Comparison of ENCODE assay signal across 22 cellular contexts in genomic region chr6:4336778-4337442, GRCh38.
DNase-seq lines count a peak whose midpoint lies in the region; ATAC-seq and TF ChIP-seq lines count a peak whose summit lies in the region.
"Had no signal": no experiment of that assay in that cellular context is flagged by ENCODE, and none has a peak within 500 bp of the region (broad histone marks: within the 10 kb centered on the region; RNA-seq: fewer than 3 reads in every experiment).

No MANE protein-coding gene starts in this region.

- peak; percentile 84 for ATAC-seq in omental fat pad (ENCODE audit: low FRiP score)
- no peak for ATAC-seq in activated CD8-positive, alpha-beta memory T cell treated with anti-CD3 and anti-CD28 coated beads, Interleukin-2, amount 10 ng/mL, durations not matched to agents 7 days and 5 days
- ATAC-seq: gastrocnemius medialis had no signal

- no peak overlapping the region for H3K4me3 Mint-ChIP-seq in activated CD8-positive, alpha-beta memory T cell treated with anti-CD3 and anti-CD28 coated beads, Interleukin-2, amount 10 ng/mL, durations not matched to agents 7 days and 5 days
- H3K4me3 Mint-ChIP-seq: activated CD4-positive, alpha-beta memory T cell treated with anti-CD3 and anti-CD28 coated beads, Interleukin-2, amount 10 ng/mL, durations not matched to agents 7 days and 5 days; activated naive CD4-positive, alpha-beta T cell treated with anti-CD3 and anti-CD28 coated beads, Interleukin-2, amount 10 ng/mL, durations not matched to agents 7 days and 5 days; activated T-cell treated with anti-CD3 and anti-CD28 coated beads, Interleukin-2, amount 50 U/mL, for 24 hours; HFFc6; neural crest cell; T-helper 1 cell treated with Interleukin-12 subunit alpha and Interleukin-12 subunit beta and Interleukin-4 antibody, amounts not matched to agents 30 μg/mL and 1 μg/mL, for 36 hours had no signal

- peaks cover 14% of the 10 kb centered on the region for H3K27me3 Mint-ChIP-seq in activated CD8-positive, alpha-beta memory T cell treated with anti-CD3 and anti-CD28 coated beads, Interleukin-2, amount 10 ng/mL, durations not matched to agents 7 days and 5 days

- no peaks in the 10 kb centered on the region for H3K36me3 Mint-ChIP-seq in activated CD8-positive, alpha-beta memory T cell treated with anti-CD3 and anti-CD28 coated beads, Interleukin-2, amount 10 ng/mL, durations not matched to agents 7 days and 5 days
- H3K36me3 Mint-ChIP-seq: activated naive CD4-positive, alpha-beta T cell treated with anti-CD3 and anti-CD28 coated beads, Interleukin-2, amount 10 ng/mL, durations not matched to agents 7 days and 5 days had no signal

- TF ChIP-seq CTCF in fibroblast of pulmonary artery (IDR thresholded peaks at IDR 0.05; ENCODE audit: low read length, missing control alignments) = no peak
- TF ChIP-seq CTCF in omental fat pad (IDR thresholded peaks at IDR 0.05) = no peak

- peak; percentile 10 for DNase-seq in ACHN
- DNase-seq in M059J (ENCODE audit: low read depth) = peak; percentile 34
- DNase-seq in fibroblast of pulmonary artery (ENCODE audit: low read depth) = peak; percentile 85
- no peak for DNase-seq in omental fat pad (ENCODE audit: low spot score)
- DNase-seq in NOMO-1 treated with DMSO at 0.1 percent for 48 hours (lab: John Stamatoyannopoulos, UW; ENCODE audit: unreplicated experiment) = no peak
- DNase-seq in activated CD8-positive, alpha-beta memory T cell treated with anti-CD3 and anti-CD28 coated beads, Interleukin-2, amount 10 ng/mL, durations not matched to agents 7 days and 5 days = no peak
- no peak for DNase-seq in stimulated activated CD8-positive, alpha-beta memory T cell treated with anti-CD3 and anti-CD28 coated beads, Interleukin-4, amount 100 ng/mL, for 48 hours
- no peak for DNase-seq in SKM-1 (lab: John Stamatoyannopoulos, UW; ENCODE audit: unreplicated experiment)
- DNase-seq: activated CD4-positive, alpha-beta memory T cell treated with anti-CD3 and anti-CD28 coated beads, Interleukin-2, amount 10 ng/mL, durations not matched to agents 7 days and 5 days; activated naive CD4-positive, alpha-beta T cell treated with anti-CD3 and anti-CD28 coated beads, Interleukin-2, amount 10 ng/mL, durations not matched to agents 7 days and 5 days; activated T-cell treated with anti-CD3 and anti-CD28 coated beads, Interleukin-2, amount 50 U/mL, for 24 hours; C1 segment of cervical spinal cord; gastrocnemius medialis; HFFc6; midbrain; NCI-H1436; NCI-H2171; NCI-H69; SIG-M5 had no signal

- CTCF ChIA-PET in activated CD8-positive, alpha-beta memory T cell treated with anti-CD3 and anti-CD28 coated beads, Interleukin-2, amount 10 ng/mL, durations not matched to agents 7 days and 5 days (lab: Charles Lee) = no interaction called here

- in situ Hi-C loops in ACHN (cut with HindIII; ENCODE audit: low pct_ligation_motif_present, low pct_unique_long_range_greater_than_20kb, low sequenced_read_pairs) = no loop called here

- H3K27ac Mint-ChIP-seq in activated CD8-positive, alpha-beta memory T cell treated with anti-CD3 and anti-CD28 coated beads, Interleukin-2, amount 10 ng/mL, durations not matched to agents 7 days and 5 days = no peak overlapping the region
- H3K27ac Mint-ChIP-seq: activated CD4-positive, alpha-beta memory T cell treated with anti-CD3 and anti-CD28 coated beads, Interleukin-2, amount 10 ng/mL, durations not matched to agents 7 days and 5 days; activated naive CD4-positive, alpha-beta T cell treated with anti-CD3 and anti-CD28 coated beads, Interleukin-2, amount 10 ng/mL, durations not matched to agents 7 days and 5 days; activated T-cell treated with anti-CD3 and anti-CD28 coated beads, Interleukin-2, amount 50 U/mL, for 24 hours; HFFc6; T-helper 1 cell treated with Interleukin-12 subunit alpha and Interleukin-12 subunit beta and Interleukin-4 antibody, amounts not matched to agents 30 μg/mL and 1 μg/mL, for 36 hours had no signal

- H3K9me3 Mint-ChIP-seq in activated CD8-positive, alpha-beta memory T cell treated with anti-CD3 and anti-CD28 coated beads, Interleukin-2, amount 10 ng/mL, durations not matched to agents 7 days and 5 days (ENCODE audit: low read depth) = no peaks in the 10 kb centered on the region
- H3K9me3 Mint-ChIP-seq: activated CD4-positive, alpha-beta memory T cell treated with anti-CD3 and anti-CD28 coated beads, Interleukin-2, amount 10 ng/mL, durations not matched to agents 7 days and 5 days; activated naive CD4-positive, alpha-beta T cell treated with anti-CD3 and anti-CD28 coated beads, Interleukin-2, amount 10 ng/mL, durations not matched to agents 7 days and 5 days; activated T-cell treated with anti-CD3 and anti-CD28 coated beads, Interleukin-2, amount 50 U/mL, for 24 hours; neural crest cell; T-helper 1 cell treated with Interleukin-12 subunit alpha and Interleukin-12 subunit beta and Interleukin-4 antibody, amounts not matched to agents 30 μg/mL and 1 μg/mL, for 36 hours had no signal

- H3K4me3 ChIP-seq in fibroblast of pulmonary artery (replicated peaks; ENCODE audit: low read depth, low read length) = no peak overlapping the region
- H3K4me3 ChIP-seq: ascending aorta, gastrocnemius medialis had no signal

- H3K4me1 Mint-ChIP-seq in activated CD8-positive, alpha-beta memory T cell treated with anti-CD3 and anti-CD28 coated beads, Interleukin-2, amount 10 ng/mL, durations not matched to agents 7 days and 5 days = no peaks in the 10 kb centered on the region
- H3K4me1 Mint-ChIP-seq: activated CD4-positive, alpha-beta memory T cell treated with anti-CD3 and anti-CD28 coated beads, Interleukin-2, amount 10 ng/mL, durations not matched to agents 7 days and 5 days; activated naive CD4-positive, alpha-beta T cell treated with anti-CD3 and anti-CD28 coated beads, Interleukin-2, amount 10 ng/mL, durations not matched to agents 7 days and 5 days had no signal

Comparison
In these comparisons a context has a peak if more than half of its experiments do, and no peak if none do; other contexts are left out.
1. DNase-seq: peak in ACHN (single experiment), M059J (single experiment) and fibroblast of pulmonary artery (single experiment); none in omental fat pad (single experiment), NOMO-1 treated with DMSO at 0.1 percent for 48 hours (single experiment), activated CD8-positive, alpha-beta memory T cell treated with anti-CD3 and anti-CD28 coated beads, Interleukin-2, amount 10 ng/mL, durations not matched to agents 7 days and 5 days (single experiment), stimulated activated CD8-positive, alpha-beta memory T cell treated with anti-CD3 and anti-CD28 coated beads, Interleukin-4, amount 100 ng/mL, for 48 hours (single experiment) and SKM-1 (single experiment).